Comparison of ENCODE assay signal across 1 cellular context in the genomic region with DNA sequence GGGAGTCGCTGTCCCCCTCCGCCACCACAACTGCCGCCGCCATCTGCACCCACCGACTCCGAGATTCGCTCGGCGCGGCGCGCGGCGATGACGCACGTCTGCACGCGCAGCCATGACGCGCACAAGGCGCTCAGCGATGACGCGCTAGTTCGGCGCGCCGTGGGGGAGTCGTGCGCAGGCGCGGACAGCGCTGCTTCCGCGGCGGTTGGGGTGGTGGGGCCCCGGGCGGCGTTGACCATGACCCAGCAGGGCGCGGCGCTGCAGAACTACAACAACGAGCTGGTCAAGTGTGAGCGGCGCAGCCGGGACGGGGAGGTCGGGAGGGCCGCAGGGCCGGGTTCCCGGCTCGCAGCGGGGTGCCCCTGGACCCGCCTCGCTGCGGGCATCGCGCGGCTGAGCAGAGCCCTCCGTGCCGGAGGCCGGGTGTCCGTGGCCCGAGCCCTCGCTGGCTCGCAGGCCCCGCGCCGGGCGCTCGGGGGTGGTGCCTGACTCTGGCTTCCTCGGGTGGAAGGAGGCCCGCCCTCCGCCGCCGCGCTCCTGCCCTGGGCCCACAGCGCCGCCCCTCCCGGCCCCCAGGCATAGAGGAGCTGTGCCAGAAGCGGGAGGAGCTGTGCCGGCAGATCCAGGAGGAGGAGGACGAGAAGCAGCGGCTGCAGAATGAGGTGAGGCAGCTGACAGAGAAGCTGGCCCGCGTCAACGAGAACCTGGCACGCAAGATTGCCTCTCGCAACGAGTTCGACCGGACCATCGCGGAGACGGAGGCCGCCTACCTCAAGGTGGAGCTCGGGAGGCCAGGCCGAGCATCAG.
TF ChIP-seq lines count a peak whose summit lies in the region.

ANAPC2 (minus strand) TSS at position 71 of the 807 bp plus-strand sequence; CDS start at position 43, 28 bp downstream.
A gene with protein sequence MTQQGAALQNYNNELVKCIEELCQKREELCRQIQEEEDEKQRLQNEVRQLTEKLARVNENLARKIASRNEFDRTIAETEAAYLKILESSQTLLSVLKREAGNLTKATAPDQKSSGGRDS (plus strand): TSS at position 187 of the 807 bp plus-strand sequence. CDS start 51 bp downstream, at position 238.

TF ChIP-seq in GM12878, 131 proteins besides CTCF, POLR2A, EP300 and RAD21 (continues in another document):
- TF ChIP-seq JUND (IDR thresholded peaks at IDR 0.05; ENCODE audit: low read depth, low read length) (0 out of 2 replicates have a peak, but pooled peaks have one; percentile 35), POU2F2 (IDR thresholded peaks at IDR 0.05; ENCODE audit: borderline replicate concordance, low read depth, low read length) (peak; percentile 70), RUNX3 (IDR thresholded peaks at IDR 0.05; ENCODE audit: low read length) (peak; percentile 31; the same call in 1 of the 2 replicates), PAX8 (IDR thresholded peaks at IDR 0.05) (no peak), CREB1 (IDR thresholded peaks at IDR 0.05; ENCODE audit: low read depth) (peak; percentile 100), RAD51 (IDR thresholded peaks at IDR 0.05) (no peak), ZBTB33 (IDR thresholded peaks at IDR 0.05) (no peak), FOXM1 (IDR thresholded peaks at IDR 0.05; ENCODE audit: low read depth, low read length) (no peak), ZNF207 (IDR thresholded peaks at IDR 0.05; ENCODE audit: borderline replicate concordance) (peak; percentile 93; the same call in 1 of the 2 replicates), ASH2L (IDR thresholded peaks at IDR 0.05; ENCODE audit: borderline replicate concordance, low read depth) (no peak), MEF2B (IDR thresholded peaks at IDR 0.05; ENCODE audit: partially characterized antibody, poor library complexity, severe bottlenecking) (no peak), PRDM15 (CRISPR knock-in tag; IDR thresholded peaks at IDR 0.05) (no peak), BCL11A (IDR thresholded peaks at IDR 0.05; ENCODE audit: low read depth, low read length) (no peak), RELB (IDR thresholded peaks at IDR 0.05; ENCODE audit: low read depth) (peak; percentile 99), NR2C2 (IDR thresholded peaks at IDR 0.05; ENCODE audit: borderline replicate concordance, control insufficient read depth, insufficient read length, low read depth) (no peak), ZNF274 (IDR thresholded peaks at IDR 0.05; ENCODE audit: insufficient read depth, insufficient read length) (no peak), TCF3 (IDR thresholded peaks at IDR 0.05; ENCODE audit: borderline replicate concordance, insufficient read depth, low read depth, low read length) (no peak), USF2 (IDR thresholded peaks at IDR 0.05; ENCODE audit: borderline replicate concordance, low read depth, low read length) (peak; percentile 13; the same call in 1 of the 2 replicates), NFYA (IDR thresholded peaks at IDR 0.05; ENCODE audit: borderline replicate concordance, low read depth, low read length) (no peak), ZNF24 (IDR thresholded peaks at IDR 0.05) (0 out of 2 replicates have a peak, but pooled peaks have one; percentile 47), IKZF1 (conservative IDR thresholded peaks at IDR 0.05) (peak; percentile 98), BMI1 (IDR thresholded peaks at IDR 0.05; ENCODE audit: borderline replicate concordance) (no peak), POLR2AphosphoS2 (IDR thresholded peaks at IDR 0.05; ENCODE audit: low read depth, low read length) (peak; percentile 85), STAT1 (conservative IDR thresholded peaks at IDR 0.05) (peak; percentile 94; the same call in 1 of the 2 replicates), REST (IDR thresholded peaks at IDR 0.05; ENCODE audit: low read depth, low read length) (peak; percentile 26; the same call in 1 of the 2 replicates), YBX1 (IDR thresholded peaks at IDR 0.05) (no peak), NR2C1 (IDR thresholded peaks at IDR 0.05) (peak; percentile 66), POLR2AphosphoS5 (IDR thresholded peaks at IDR 0.05; ENCODE audit: low read length) (peak; percentile 82; the same call in 1 of the 2 replicates), TCF7 (IDR thresholded peaks at IDR 0.05; ENCODE audit: borderline replicate concordance) (no peak), PML (IDR thresholded peaks at IDR 0.05; ENCODE audit: low read length) (no peak; the same call in 1 of the 2 replicates), MYC (IDR thresholded peaks at IDR 0.05; ENCODE audit: insufficient read depth, insufficient read length, insufficient replicate concordance, low read length, severe bottlenecking) (peak; percentile 45), SRF (IDR thresholded peaks at IDR 0.05; ENCODE audit: low read depth in 2 of 2, low read length in 2 of 2) (peak; percentile 90 to 98), SP1 (IDR thresholded peaks at IDR 0.05; ENCODE audit: low read depth, low read length) (peak; percentile 81), SREBF1 (IDR thresholded peaks at IDR 0.05; ENCODE audit: low read length) (peak; percentile 70), STAT3 (IDR thresholded peaks at IDR 0.05; ENCODE audit: low read depth, low read length) (no peak), HDAC6 (IDR thresholded peaks at IDR 0.05; ENCODE audit: unreplicated experiment) (no peak), SIN3A (IDR thresholded peaks at IDR 0.05; ENCODE audit: low read depth, low read length) (peak; percentile 96), CHD2 (IDR thresholded peaks at IDR 0.05; ENCODE audit: borderline replicate concordance, low read depth, low read length) (peak; percentile 84), HCFC1 (IDR thresholded peaks at IDR 0.05; ENCODE audit: low read length) (peak; percentile 93)
- TF ChIP-seq, protein P1, sequence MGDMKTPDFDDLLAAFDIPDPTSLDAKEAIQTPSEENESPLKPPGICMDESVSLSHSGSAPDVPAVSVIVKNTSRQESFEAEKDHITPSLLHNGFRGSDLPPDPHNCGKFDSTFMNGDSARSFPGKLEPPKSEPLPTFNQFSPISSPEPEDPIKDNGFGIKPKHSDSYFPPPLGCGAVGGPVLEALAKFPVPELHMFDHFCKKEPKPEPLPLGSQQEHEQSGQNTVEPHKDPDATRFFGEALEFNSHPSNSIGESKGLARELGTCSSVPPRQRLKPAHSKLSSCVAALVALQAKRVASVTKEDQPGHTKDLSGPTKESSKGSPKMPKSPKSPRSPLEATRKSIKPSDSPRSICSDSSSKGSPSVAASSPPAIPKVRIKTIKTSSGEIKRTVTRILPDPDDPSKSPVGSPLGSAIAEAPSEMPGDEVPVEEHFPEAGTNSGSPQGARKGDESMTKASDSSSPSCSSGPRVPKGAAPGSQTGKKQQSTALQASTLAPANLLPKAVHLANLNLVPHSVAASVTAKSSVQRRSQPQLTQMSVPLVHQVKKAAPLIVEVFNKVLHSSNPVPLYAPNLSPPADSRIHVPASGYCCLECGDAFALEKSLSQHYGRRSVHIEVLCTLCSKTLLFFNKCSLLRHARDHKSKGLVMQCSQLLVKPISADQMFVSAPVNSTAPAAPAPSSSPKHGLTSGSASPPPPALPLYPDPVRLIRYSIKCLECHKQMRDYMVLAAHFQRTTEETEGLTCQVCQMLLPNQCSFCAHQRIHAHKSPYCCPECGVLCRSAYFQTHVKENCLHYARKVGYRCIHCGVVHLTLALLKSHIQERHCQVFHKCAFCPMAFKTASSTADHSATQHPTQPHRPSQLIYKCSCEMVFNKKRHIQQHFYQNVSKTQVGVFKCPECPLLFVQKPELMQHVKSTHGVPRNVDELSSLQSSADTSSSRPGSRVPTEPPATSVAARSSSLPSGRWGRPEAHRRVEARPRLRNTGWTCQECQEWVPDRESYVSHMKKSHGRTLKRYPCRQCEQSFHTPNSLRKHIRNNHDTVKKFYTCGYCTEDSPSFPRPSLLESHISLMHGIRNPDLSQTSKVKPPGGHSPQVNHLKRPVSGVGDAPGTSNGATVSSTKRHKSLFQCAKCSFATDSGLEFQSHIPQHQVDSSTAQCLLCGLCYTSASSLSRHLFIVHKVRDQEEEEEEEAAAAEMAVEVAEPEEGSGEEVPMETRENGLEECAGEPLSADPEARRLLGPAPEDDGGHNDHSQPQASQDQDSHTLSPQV (IDR thresholded peaks at IDR 0.05), result peak; percentile 72
- TF ChIP-seq, protein P2, sequence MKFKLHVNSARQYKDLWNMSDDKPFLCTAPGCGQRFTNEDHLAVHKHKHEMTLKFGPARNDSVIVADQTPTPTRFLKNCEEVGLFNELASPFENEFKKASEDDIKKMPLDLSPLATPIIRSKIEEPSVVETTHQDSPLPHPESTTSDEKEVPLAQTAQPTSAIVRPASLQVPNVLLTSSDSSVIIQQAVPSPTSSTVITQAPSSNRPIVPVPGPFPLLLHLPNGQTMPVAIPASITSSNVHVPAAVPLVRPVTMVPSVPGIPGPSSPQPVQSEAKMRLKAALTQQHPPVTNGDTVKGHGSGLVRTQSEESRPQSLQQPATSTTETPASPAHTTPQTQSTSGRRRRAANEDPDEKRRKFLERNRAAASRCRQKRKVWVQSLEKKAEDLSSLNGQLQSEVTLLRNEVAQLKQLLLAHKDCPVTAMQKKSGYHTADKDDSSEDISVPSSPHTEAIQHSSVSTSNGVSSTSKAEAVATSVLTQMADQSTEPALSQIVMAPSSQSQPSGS (IDR thresholded peaks at IDR 0.05; ENCODE audit: low read length), result no peak
